ENCODE assay signal across 15 cellular contexts in genomic region chr6:142303191-142303564, GRCh38. TPM values are rescaled to one million over a fixed set of nuclear protein-coding genes. Genes with fewer than 3 reads are reported as not detected.
DNase-seq lines count a peak whose midpoint lies in the region; ATAC-seq and TF ChIP-seq lines count a peak whose summit lies in the region.
"Had no signal": no experiment of that assay in that cellular context is flagged by ENCODE, and none has a peak within 500 bp of the region (broad histone marks: within the 10 kb centered on the region; RNA-seq: fewer than 3 reads in every experiment).

No MANE protein-coding gene starts in this region.

- no peak overlapping the region for H3K27ac Mint-ChIP-seq in activated naive CD8-positive, alpha-beta T cell
- no peak overlapping the region for H3K27ac Mint-ChIP-seq in activated naive CD8-positive, alpha-beta T cell treated with anti-CD3 and anti-CD28 coated beads, Interleukin-2, amount 50 U/mL, for 24 hours
- no peak overlapping the region for H3K27ac Mint-ChIP-seq in endothelial cell (ENCODE audit: unreplicated experiment)
- H3K27ac Mint-ChIP-seq: dendritic cell treated with granulocyte-macrophage colony-stimulating factor and Interleukin-4, amounts not matched to agents 40 ng/mL and 50 ng/mL, for 4 days had no signal

- no peak overlapping the region for H3K18ac ChIP-seq in mesenchymal stem cell (ENCODE audit: low read depth in 1 of 2, low read length in 2 of 2)

- H3K27me3 ChIP-seq in mesenchymal stem cell (ENCODE audit: control insufficient read depth in 1 of 2, insufficient read depth in 1 of 2, low read length in 2 of 2) = peaks cover 0 to 13% of the 10 kb centered on the region in 2 experiments
- no peaks in the 10 kb centered on the region for H3K27me3 ChIP-seq in upper lobe of left lung
- H3K27me3 ChIP-seq in adrenal gland = peaks cover 7% of the 10 kb centered on the region
- H3K27me3 ChIP-seq: ascending aorta had no signal

- no peak overlapping the region for H2BK12ac ChIP-seq in mesenchymal stem cell (ENCODE audit: low read length in 2 of 2)

- in situ Hi-C loops in GM13977 (cut with MboI; ENCODE audit: low pct_unique_long_range_greater_than_20kb, low sequenced_read_pairs, unreplicated experiment) = no loop called here

- TF ChIP-seq POLR2A in upper lobe of left lung (IDR thresholded peaks at IDR 0.05) = no peak
- no peak for TF ChIP-seq POLR2A in adrenal gland (IDR thresholded peaks at IDR 0.05)

- no peaks in the 10 kb centered on the region for H3K9me3 ChIP-seq in mesenchymal stem cell (ENCODE audit: control insufficient read depth, low read length)
- no peaks in the 10 kb centered on the region for H3K9me3 ChIP-seq in upper lobe of left lung
- no peaks in the 10 kb centered on the region for H3K9me3 ChIP-seq in adrenal gland (replicated peaks in 1 of 3)
- H3K9me3 ChIP-seq: ascending aorta had no signal

- WGBS in mesenchymal stem cell = 0% methylated on average over 1 of the region's 1 CpG
- 65 to 82% methylated on average over 1 of the region's 1 CpG for WGBS in upper lobe of left lung, 2 donors
- 89 to 98% (median 91%) methylated on average over 1 of the region's 1 CpG for WGBS in adrenal gland, 4 donors

- no peak overlapping the region for H2AFZ ChIP-seq in mesenchymal stem cell (ENCODE audit: low read depth, low read length)

- TF ChIP-seq EP300 in upper lobe of left lung (IDR thresholded peaks at IDR 0.05) = no peak

- H3K4me3 ChIP-seq in mesenchymal stem cell (ENCODE audit: insufficient read depth in 1 of 2, low read depth in 1 of 2, low read length in 2 of 2) = no peak overlapping the region
- H3K4me3 ChIP-seq in upper lobe of left lung = peak overlapping the region in 3 of 4 donors; percentile 56 to 76 (median 65)
- peak overlapping the region in 1 of 4 donors; percentile 55 for H3K4me3 ChIP-seq in adrenal gland

- H2AK5ac ChIP-seq in mesenchymal stem cell (ENCODE audit: low read length, severe bottlenecking) = no peak overlapping the region

- no peak overlapping the region for H3K23ac ChIP-seq in mesenchymal stem cell (ENCODE audit: low read length in 2 of 2)

- H3K79me1 ChIP-seq in mesenchymal stem cell (replicated peaks; ENCODE audit: low read length, poor library complexity, severe bottlenecking) = no peaks in the 10 kb centered on the region

- H3K14ac ChIP-seq in mesenchymal stem cell (ENCODE audit: low read length in 2 of 2) = no peak overlapping the region

- no peak overlapping the region for H4K91ac ChIP-seq in mesenchymal stem cell (ENCODE audit: low read length)

- intact Hi-C loops in adrenal gland (cut with DNase I) = no loop called here

- no peaks in the 10 kb centered on the region for H3K36me3 ChIP-seq in mesenchymal stem cell (ENCODE audit: control insufficient read depth in 1 of 2, insufficient read depth in 2 of 2, low read depth in 1 of 2, low read length in 2 of 2)
- no peaks in the 10 kb centered on the region for H3K36me3 ChIP-seq in upper lobe of left lung
- no peaks in the 10 kb centered on the region for H3K36me3 ChIP-seq in adrenal gland (replicated peaks in 1 of 2)
- H3K36me3 ChIP-seq: ascending aorta, gastroesophageal sphincter had no signal

- peak overlapping the region; percentile 11 for H3K4me3 Mint-ChIP-seq in activated naive CD8-positive, alpha-beta T cell
- H3K4me3 Mint-ChIP-seq in activated naive CD8-positive, alpha-beta T cell treated with anti-CD3 and anti-CD28 coated beads, Interleukin-2, amount 50 U/mL, for 24 hours = no peak overlapping the region
- peak overlapping the region; percentile 24 for H3K4me3 Mint-ChIP-seq in endothelial cell (ENCODE audit: unreplicated experiment)
- H3K4me3 Mint-ChIP-seq: dendritic cell treated with granulocyte-macrophage colony-stimulating factor and Interleukin-4, amounts not matched to agents 40 ng/mL and 50 ng/mL, for 4 days had no signal

- no peak for ATAC-seq in activated naive CD8-positive, alpha-beta T cell treated with anti-CD3 and anti-CD28 coated beads, Interleukin-2, amount 50 U/mL, for 24 hours
- ATAC-seq in upper lobe of left lung (ENCODE audit: low FRiP score in 2 of 2) = no peak
- ATAC-seq: gastroesophageal sphincter had no signal

- no peaks in the 10 kb centered on the region for H3K36me3 Mint-ChIP-seq in activated naive CD8-positive, alpha-beta T cell
- no peaks in the 10 kb centered on the region for H3K36me3 Mint-ChIP-seq in activated naive CD8-positive, alpha-beta T cell treated with anti-CD3 and anti-CD28 coated beads, Interleukin-2, amount 50 U/mL, for 24 hours (ENCODE audit: low read depth)
- H3K36me3 Mint-ChIP-seq in endothelial cell (ENCODE audit: low read depth, unreplicated experiment) = no peaks in the 10 kb centered on the region

- TF ChIP-seq CTCF in endothelial cell (IDR thresholded peaks at IDR 0.05; ENCODE audit: unreplicated experiment) (no peak), upper lobe of left lung (IDR thresholded peaks at IDR 0.05) (no peak), GM13977 (IDR thresholded peaks at IDR 0.05; ENCODE audit: extremely low read depth, insufficient read depth, missing control alignments) (no peak), adrenal gland (IDR thresholded peaks at IDR 0.05) (no peak)

- no peak overlapping the region for H2BK5ac ChIP-seq in mesenchymal stem cell (ENCODE audit: low read depth, low read length, poor library complexity, severe bottlenecking)

- no peak overlapping the region for H4K8ac ChIP-seq in mesenchymal stem cell (ENCODE audit: low read length)

- no peak for DNase-seq in activated naive CD8-positive, alpha-beta T cell treated with anti-CD3 and anti-CD28 coated beads, Interleukin-2, amount 50 U/mL, for 24 hours
- no peak for DNase-seq in endothelial cell (ENCODE audit: low spot score)
- peak; percentile 37 for DNase-seq in mesenchymal stem cell
- no peak for DNase-seq in upper lobe of left lung
- no peak for DNase-seq in GM13977 (ENCODE audit: low spot score)
- no peak for DNase-seq in adrenal gland
- no peak for DNase-seq in foreskin melanocyte
- DNase-seq: activated CD4-positive, alpha-beta T cell treated with anti-CD3 and anti-CD28 coated beads for 4 hours; islet precursor cell; NCI-H2227 treated with DMSO at 0.1 percent for 48 hours; substantia nigra had no signal

- no peak overlapping the region for H3K4ac ChIP-seq in mesenchymal stem cell (ENCODE audit: low read depth in 1 of 2, low read length in 2 of 2)

- H3K9me3 Mint-ChIP-seq in activated naive CD8-positive, alpha-beta T cell (ENCODE audit: low read depth) = no peaks in the 10 kb centered on the region
- H3K9me3 Mint-ChIP-seq in activated naive CD8-positive, alpha-beta T cell treated with anti-CD3 and anti-CD28 coated beads, Interleukin-2, amount 50 U/mL, for 24 hours = no peaks in the 10 kb centered on the region
- no peaks in the 10 kb centered on the region for H3K9me3 Mint-ChIP-seq in endothelial cell (ENCODE audit: unreplicated experiment)
- H3K9me3 Mint-ChIP-seq: dendritic cell treated with granulocyte-macrophage colony-stimulating factor and Interleukin-4, amounts not matched to agents 40 ng/mL and 50 ng/mL, for 4 days had no signal

- H3K27ac ChIP-seq in mesenchymal stem cell (ENCODE audit: low read length, poor library complexity, severe bottlenecking) (no peak overlapping the region), upper lobe of left lung (peak overlapping the region in 2 of 4 donors; percentile 37 to 44), adrenal gland (no peak overlapping the region)
- H3K27ac ChIP-seq: ascending aorta had no signal

- H3K9ac ChIP-seq in mesenchymal stem cell (ENCODE audit: low read length) = no peak overlapping the region

- H2BK15ac ChIP-seq in mesenchymal stem cell (ENCODE audit: low read depth, poor library complexity, severe bottlenecking) = no peak overlapping the region

- no peak overlapping the region for H3K4me2 ChIP-seq in mesenchymal stem cell (ENCODE audit: low read length, poor library complexity, severe bottlenecking)

- H2BK120ac ChIP-seq in mesenchymal stem cell (ENCODE audit: low read depth, low read length) = no peak overlapping the region

- peaks cover 10% of the 10 kb centered on the region for H3K27me3 Mint-ChIP-seq in activated naive CD8-positive, alpha-beta T cell
- peaks cover 25% of the 10 kb centered on the region for H3K27me3 Mint-ChIP-seq in activated naive CD8-positive, alpha-beta T cell treated with anti-CD3 and anti-CD28 coated beads, Interleukin-2, amount 50 U/mL, for 24 hours
- peaks cover 19% of the 10 kb centered on the region for H3K27me3 Mint-ChIP-seq in endothelial cell (ENCODE audit: unreplicated experiment)

- H3K4me1 ChIP-seq in mesenchymal stem cell (ENCODE audit: control insufficient read depth, insufficient read depth, low read depth, low read length) (peaks cover 6% of the 10 kb centered on the region), upper lobe of left lung (peaks cover 3 to 36% (median 18%) of the 10 kb centered on the region in 4 donors), adrenal gland (replicated peaks in 1 of 2) (no peaks in the 10 kb centered on the region)

- peaks cover 12% of the 10 kb centered on the region for H3K4me1 Mint-ChIP-seq in activated naive CD8-positive, alpha-beta T cell (ENCODE audit: low read depth)
- peaks cover 11% of the 10 kb centered on the region for H3K4me1 Mint-ChIP-seq in activated naive CD8-positive, alpha-beta T cell treated with anti-CD3 and anti-CD28 coated beads, Interleukin-2, amount 50 U/mL, for 24 hours
- peaks cover 3% of the 10 kb centered on the region for H3K4me1 Mint-ChIP-seq in endothelial cell (ENCODE audit: unreplicated experiment)

RNA-seq across cellular contexts. Expression of gene ADGRG6, which starts 1.4 kb away (rescaled TPM):
- total RNA-seq in endothelial cell (ENCODE audit: unreplicated experiment) (8.8 TPM), upper lobe of left lung (10 to 100 TPM; 19.9 to 44.1 (median 29.8) TPM), adrenal gland (10 to 100 TPM in 2 of 8 donors, 1 to 10 TPM in 6; 3.7 to 24.6 (median 7.1) TPM)
- polyA plus RNA-seq in mesenchymal stem cell (2013, experiment 1 of 2) = 32.6 TPM
- polyA plus RNA-seq in mesenchymal stem cell (2013, experiment 2 of 2) = 33.3 TPM
- polyA plus RNA-seq in adrenal gland = 1 to 10 TPM in 2 of 3 donors, under 1 TPM in 1; 0.72 to 2.0 (median 1.0) TPM

Comparison
In these comparisons a context has a peak if more than half of its experiments do, and no peak if none do; other contexts are left out.
1. H3K4me3 ChIP-seq: peak in upper lobe of left lung (3 of 4); none in mesenchymal stem cell (0 of 2).